ENCODE assay signal across 26 cellular contexts in genomic region chr7:41730668-41731067, GRCh38. TPM values are rescaled to one million over a fixed set of nuclear protein-coding genes. Genes with fewer than 3 reads are reported as not detected.
DNase-seq lines count a peak whose midpoint lies in the region; TF ChIP-seq lines count a peak whose summit lies in the region.
"Had no signal": no experiment of that assay in that cellular context is flagged by ENCODE, and none has a peak within 500 bp of the region (broad histone marks: within the 10 kb centered on the region; RNA-seq: fewer than 3 reads in every experiment).

No MANE protein-coding gene starts in this region.

- no peak overlapping the region for H2BK15ac ChIP-seq in mesenchymal stem cell (ENCODE audit: low read depth, poor library complexity, severe bottlenecking)

- H3K4ac ChIP-seq in mesenchymal stem cell (ENCODE audit: low read depth in 1 of 2, low read length in 2 of 2), result no peak overlapping the region

- no peaks in the 10 kb centered on the region for H3K9me3 ChIP-seq in mesenchymal stem cell (ENCODE audit: control insufficient read depth, low read length)
- no peaks in the 10 kb centered on the region for H3K9me3 ChIP-seq in tibial nerve
- H3K9me3 ChIP-seq: Caco-2 had no signal

- no peak for TF ChIP-seq CTCF in VCaP (conservative IDR thresholded peaks at IDR 0.05)
- no peak for TF ChIP-seq CTCF in tibial nerve (IDR thresholded peaks at IDR 0.05)

- no peak overlapping the region for H2AFZ ChIP-seq in mesenchymal stem cell (ENCODE audit: low read depth, low read length)

- no peak overlapping the region for H2BK12ac ChIP-seq in mesenchymal stem cell (ENCODE audit: low read length in 2 of 2)

- H3K9ac ChIP-seq in mesenchymal stem cell (ENCODE audit: low read length), result no peak overlapping the region
- H3K9ac ChIP-seq: BLaER1 treated with 17β-estradiol and CSF1 and Interleukin-3, amounts not matched to agents 10 nM and 100 nM had no signal

- TF ChIP-seq POLR2A in tibial nerve (IDR thresholded peaks at IDR 0.05), result no peak

- no peak for TF ChIP-seq EP300 in tibial nerve (IDR thresholded peaks at IDR 0.05)

- H2BK5ac ChIP-seq in mesenchymal stem cell (ENCODE audit: low read depth, low read length, poor library complexity, severe bottlenecking), result no peak overlapping the region

- no peak overlapping the region for H2AK5ac ChIP-seq in mesenchymal stem cell (ENCODE audit: low read length, severe bottlenecking)

- DNase-seq in DMS153 (lab: John Stamatoyannopoulos, UW) (peak; percentile 8), DMS153 treated with DMSO at 0.1 percent for 48 hours (lab: John Stamatoyannopoulos, UW; ENCODE audit: unreplicated experiment) (no peak), HEK293T (ENCODE audit: extremely low spot score) (no peak), mesenchymal stem cell (peak; percentile 61), EL (no peak), tibial nerve (ENCODE audit: low spot score in 2 of 2) (no peak), RKO (ENCODE audit: low spot score) (no peak)
- DNase-seq: Caco-2; CD4-positive, alpha-beta memory T cell; GF-D8; H7; KBM-7; MV-4-11; NCI-H1694 treated with DMSO at 0.1 percent for 48 hours; NCI-H2081 treated with DMSO at 0.1 percent for 48 hours; NCI-H2171 treated with DMSO at 0.1 percent for 48 hours; NCI-H524 treated with DMSO at 0.1 percent for 48 hours; Right ventricle myocardium superior had no signal

- H3K4me2 ChIP-seq in mesenchymal stem cell (ENCODE audit: low read length, poor library complexity, severe bottlenecking), result no peak overlapping the region

- no CpG with 5 or more reads among the region's 3 CpGs for WGBS in mesenchymal stem cell
- WGBS in tibial nerve, 2 donors, result 37 to 49% methylated on average over 3 of the region's 3 CpGs

- H3K36me3 ChIP-seq in mesenchymal stem cell (ENCODE audit: control insufficient read depth in 1 of 2, insufficient read depth in 2 of 2, low read depth in 1 of 2, low read length in 2 of 2) (no peaks in the 10 kb centered on the region), tibial nerve (no peaks in the 10 kb centered on the region)
- H3K36me3 ChIP-seq: BLaER1 treated with 17β-estradiol and CSF1 and Interleukin-3, amounts not matched to agents 10 nM and 100 nM had no signal

- H3K4me3 ChIP-seq in mesenchymal stem cell (ENCODE audit: insufficient read depth in 1 of 2, low read depth in 1 of 2, low read length in 2 of 2), result no peak overlapping the region
- H3K4me3 ChIP-seq in tibial nerve, result no peak overlapping the region
- H3K4me3 ChIP-seq: BLaER1 treated with 17β-estradiol and CSF1 and Interleukin-3, amounts not matched to agents 10 nM and 100 nM; SK-N-MC had no signal

- H4K91ac ChIP-seq in mesenchymal stem cell (ENCODE audit: low read length), result no peak overlapping the region

- POLR2A ChIA-PET in HEK293T (lab: Yijun Ruan, JAX), result no interaction called here

- CTCF ChIA-PET in HEK293T (lab: Yijun Ruan, JAX), result interaction anchor here (1.1 to 1.8 kb wide), 2 partner anchors 20 to 28 kb away, joined by 4 to 9 read pairs; partner anchors contain the start of gene INHBA

- no peak overlapping the region for H2BK120ac ChIP-seq in mesenchymal stem cell (ENCODE audit: low read depth, low read length)

- H3K27ac ChIP-seq in VCaP, result peak overlapping the region; percentile 32
- H3K27ac ChIP-seq in mesenchymal stem cell (ENCODE audit: low read length, poor library complexity, severe bottlenecking), result no peak overlapping the region
- H3K27ac ChIP-seq in tibial nerve, result no peak overlapping the region
- H3K27ac ChIP-seq: 22Rv1, HL-60, SK-N-MC had no signal

- H3K18ac ChIP-seq in mesenchymal stem cell (ENCODE audit: low read depth in 1 of 2, low read length in 2 of 2), result no peak overlapping the region

- H3K79me1 ChIP-seq in mesenchymal stem cell (replicated peaks; ENCODE audit: low read length, poor library complexity, severe bottlenecking), result no peaks in the 10 kb centered on the region

- H3K4me1 ChIP-seq in mesenchymal stem cell (ENCODE audit: control insufficient read depth, insufficient read depth, low read depth, low read length) (peaks cover 3% of the 10 kb centered on the region), tibial nerve (peaks cover 0 to 8% (median 0%) of the 10 kb centered on the region in 4 donors)
- H3K4me1 ChIP-seq: Caco-2 had no signal

- H3K14ac ChIP-seq in mesenchymal stem cell (ENCODE audit: low read length in 2 of 2), result no peak overlapping the region

- no peak overlapping the region for H4K8ac ChIP-seq in mesenchymal stem cell (ENCODE audit: low read length)

- H3K27me3 ChIP-seq in mesenchymal stem cell (ENCODE audit: control insufficient read depth in 1 of 2, insufficient read depth in 1 of 2, low read length in 2 of 2) (no peaks in the 10 kb centered on the region), tibial nerve (no peaks in the 10 kb centered on the region)
- H3K27me3 ChIP-seq: BLaER1 treated with 17β-estradiol and CSF1 and Interleukin-3, amounts not matched to agents 10 nM and 100 nM had no signal

- H3K23ac ChIP-seq in mesenchymal stem cell (ENCODE audit: low read length in 2 of 2), result no peak overlapping the region

TF ChIP-seq in HEK293T, 16 proteins besides CTCF, POLR2A, EP300 and RAD21:
- TF ChIP-seq NFRKB (IDR thresholded peaks at IDR 0.05), result no peak
- TF ChIP-seq SUZ12 (IDR thresholded peaks at IDR 0.05), result no peak
- no peak for TF ChIP-seq L3MBTL2 (conservative IDR thresholded peaks at IDR 0.05)
- peak; percentile 82 for TF ChIP-seq PKNOX1 (IDR thresholded peaks at IDR 0.05)
- TF ChIP-seq HDGF (IDR thresholded peaks at IDR 0.05; ENCODE audit: borderline replicate concordance), result no peak

RNA-seq across cellular contexts. Expression of gene INHBA, which starts 27.8 kb away (rescaled TPM):
- polyA plus RNA-seq in mesenchymal stem cell (2013, experiment 1 of 2), result 22.1 TPM
- 22.6 TPM for polyA plus RNA-seq in mesenchymal stem cell (2013, experiment 2 of 2)
- 10 to 100 TPM in 2 of 4 donors, 1 to 10 TPM in 2; 5.4 to 19.7 (median 10.6) TPM for total RNA-seq in tibial nerve
- total RNA-seq: HepG2, HT-29, OCI-LY7 had no signal
- polyA plus RNA-seq: CD4-positive, alpha-beta memory T cell; HepG2 had no signal

Comparison
In these comparisons a context has a peak if more than half of its experiments do, and no peak if none do; other contexts are left out.
1. DNase-seq: peak in DMS153 (single experiment) and mesenchymal stem cell (single experiment); none in DMS153 treated with DMSO at 0.1 percent for 48 hours (single experiment), HEK293T (single experiment), EL (single experiment), tibial nerve (0 of 2) and RKO (single experiment).